Comparison of ENCODE assay signal across 27 cellular contexts in the genomic region with DNA sequence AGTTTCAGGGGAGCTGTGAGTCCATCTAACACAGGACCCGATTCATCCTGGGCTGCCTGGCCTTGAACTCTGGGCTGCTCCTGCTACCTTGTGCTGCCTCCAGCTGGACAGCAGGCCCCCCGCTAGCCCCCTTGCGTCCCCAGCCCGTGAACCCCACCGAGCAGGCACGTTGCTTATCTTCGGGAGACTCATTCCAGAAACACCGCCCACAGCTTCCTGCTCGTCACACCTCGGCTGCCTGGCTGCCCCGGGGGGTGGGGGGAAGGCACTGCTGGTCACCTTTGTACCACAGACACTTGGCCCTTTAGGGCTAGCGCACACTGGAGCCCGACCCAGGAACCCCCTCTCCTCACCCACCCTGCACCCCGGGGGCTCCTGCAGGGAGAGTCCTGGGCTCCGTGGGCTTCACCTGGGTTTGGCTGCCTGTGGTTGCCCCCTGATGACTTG. TPM values are rescaled to one million over a fixed set of nuclear protein-coding genes. Genes with fewer than 3 reads are reported as not detected.
A peak's percentile ranks its signal among the peaks of the same experiment; 100 is the strongest.
DNase-seq lines count a peak whose midpoint lies in the region; ATAC-seq, FAIRE-seq and TF ChIP-seq lines count a peak whose summit lies in the region.
"Had no signal": no experiment of that assay in that cellular context is flagged by ENCODE, and none has a peak within 500 bp of the region (broad histone marks: within the 10 kb centered on the region; RNA-seq: fewer than 3 reads in every experiment).

No MANE protein-coding gene starts in this region.

- TF ChIP-seq POLR2A in testis (IDR thresholded peaks at IDR 0.05): no peak

- H3K4me3 Mint-ChIP-seq in MCF 10A (ENCODE audit: unreplicated experiment) (no peak overlapping the region), astrocyte (ENCODE audit: unreplicated experiment) (no peak overlapping the region)
- H3K4me3 Mint-ChIP-seq: activated CD8-positive, alpha-beta T cell treated with anti-CD3 and anti-CD28 coated beads, Interleukin-2, amount 10 ng/mL, durations not matched to agents 7 days and 5 days; activated T-cell treated with anti-CD3 and anti-CD28 coated beads, Interleukin-2, amount 50 U/mL, for 4 hours had no signal

- BruUV-seq in MCF 10A (replicated peaks; lab: Mats Ljungman, UMichigan) (no TSS peak), mammary epithelial cell (replicated peaks; lab: Mats Ljungman, UMichigan) (no TSS peak), OCI-LY7 (replicated peaks; lab: Mats Ljungman, UMichigan) (no TSS peak)

- in situ Hi-C loops in mammary epithelial cell (cut with MboI; ENCODE audit: low sequenced_read_pairs in 2 of 2): no loop called here

- H3K4me2 ChIP-seq in mammary epithelial cell (ENCODE audit: insufficient read depth, low read depth, low read length) (no peak overlapping the region), astrocyte (ENCODE audit: low read length) (no peak overlapping the region), OCI-LY7 (ENCODE audit: low read length) (no peak overlapping the region)
- H3K4me2 ChIP-seq: A549 had no signal

- H3K9me3 ChIP-seq in mammary epithelial cell (replicated peaks; ENCODE audit: insufficient read depth, low read length) (no peaks in the 10 kb centered on the region), astrocyte (ENCODE audit: insufficient read depth, low read depth, low read length) (no peaks in the 10 kb centered on the region), testis (no peaks in the 10 kb centered on the region), OCI-LY7 (ENCODE audit: low read length) (no peaks in the 10 kb centered on the region)
- H3K9me3 ChIP-seq: A549, uterus had no signal

- H3K4me1 ChIP-seq in mammary epithelial cell (ENCODE audit: insufficient read depth, low read length) (peaks cover 6% of the 10 kb centered on the region), astrocyte (ENCODE audit: insufficient read depth, low read length) (peaks cover 12% of the 10 kb centered on the region), testis (peaks cover 17% of the 10 kb centered on the region), OCI-LY7 (ENCODE audit: insufficient read depth, low read length, poor library complexity, severe bottlenecking) (no peaks in the 10 kb centered on the region)
- H3K4me1 ChIP-seq: A549, uterus had no signal

- intact Hi-C loops in MCF 10A (cut with micrococcal nuclease): no loop called here
- intact Hi-C loops in mammary epithelial cell (cut with micrococcal nuclease): no loop called here
- intact Hi-C loops in left colon (cut with DNase I, micrococcal nuclease): no loop called here
- intact Hi-C loops in testis (cut with DNase I; ENCODE audit: low total_unique reads): no loop called here
- intact Hi-C loops in OCI-LY7 (cut with micrococcal nuclease; ENCODE audit: unreplicated experiment): no loop called here

- dilution Hi-C loops in mammary epithelial cell (cut with HindIII; ENCODE audit: low sequenced_read_pairs): no loop called here

- peaks cover 15% of the 10 kb centered on the region for H3K36me3 Mint-ChIP-seq in MCF 10A (ENCODE audit: insufficient read depth, unreplicated experiment)
- peaks cover 6% of the 10 kb centered on the region for H3K36me3 Mint-ChIP-seq in astrocyte (ENCODE audit: low read depth, unreplicated experiment)

- no peaks in the 10 kb centered on the region for H3K9me3 Mint-ChIP-seq in MCF 10A (ENCODE audit: unreplicated experiment)
- no peaks in the 10 kb centered on the region for H3K9me3 Mint-ChIP-seq in astrocyte (ENCODE audit: unreplicated experiment)
- H3K9me3 Mint-ChIP-seq: activated T-cell treated with anti-CD3 and anti-CD28 coated beads, Interleukin-2, amount 50 U/mL, for 4 hours had no signal

- H3K27me3 Mint-ChIP-seq in MCF 10A (ENCODE audit: insufficient read depth, unreplicated experiment): no peaks in the 10 kb centered on the region
- peaks cover 3% of the 10 kb centered on the region for H3K27me3 Mint-ChIP-seq in astrocyte (ENCODE audit: low read depth, unreplicated experiment)

- H3K79me2 ChIP-seq in mammary epithelial cell (ENCODE audit: insufficient read depth, low read length) (no peaks in the 10 kb centered on the region), astrocyte (ENCODE audit: insufficient read depth, low read length) (no peaks in the 10 kb centered on the region), OCI-LY7 (ENCODE audit: insufficient read depth, low read depth, low read length) (no peaks in the 10 kb centered on the region)

- DNase-seq in MCF 10A (ENCODE audit: unreplicated experiment): peak; percentile 23
- no peak for DNase-seq in mammary epithelial cell
- peak; percentile 26 for DNase-seq in astrocyte (ENCODE audit: low read depth)
- peak in 1 of 2 donors; percentile 26 for DNase-seq in left colon
- peak; percentile 35 for DNase-seq in testis
- no peak for DNase-seq in foreskin melanocyte
- DNase-seq in OCI-LY7 (ENCODE audit: low spot score): no peak
- DNase-seq: activated CD8-positive, alpha-beta T cell treated with anti-CD3 and anti-CD28 coated beads, Interleukin-2, amount 10 ng/mL, durations not matched to agents 7 days and 5 days; activated naive CD4-positive, alpha-beta T cell treated with anti-CD3 and anti-CD28 coated beads, Interleukin-2, amount 50 U/mL, for 16 hours; activated T-cell treated with anti-CD3 and anti-CD28 coated beads, Interleukin-2, amount 50 U/mL, for 4 hours; anterior cingulate cortex; glutamatergic neuron; KG1; left ventricle myocardium superior; NCI-H2029; NCI-H345; PC-3; SIG-M5; stimulated activated CD4-positive, alpha-beta T cell treated with anti-CD3 and anti-CD28 coated beads, Interleukin-4, amount 100 ng/mL, for 4 hours; T-helper 1 cell; uterus had no signal

- no peak overlapping the region for H3K27ac ChIP-seq in mammary epithelial cell (ENCODE audit: insufficient read depth, low read depth, low read length)
- H3K27ac ChIP-seq in astrocyte (ENCODE audit: low read depth, low read length): no peak overlapping the region
- H3K27ac ChIP-seq in testis: no peak overlapping the region
- no peak overlapping the region for H3K27ac ChIP-seq in OCI-LY7 (ENCODE audit: low read depth, low read length, poor library complexity, severe bottlenecking)
- H3K27ac ChIP-seq: A549, C4-2B, uterus, VCaP had no signal

- H3K4me1 Mint-ChIP-seq in MCF 10A (ENCODE audit: insufficient read depth, unreplicated experiment): no peaks in the 10 kb centered on the region
- peaks cover 10% of the 10 kb centered on the region for H3K4me1 Mint-ChIP-seq in astrocyte (ENCODE audit: low read depth, unreplicated experiment)

- no peaks in the 10 kb centered on the region for H3K9me2 ChIP-seq in OCI-LY7 (ENCODE audit: insufficient read depth, low read length)

- WGBS in mammary epithelial cell (ENCODE audit: low coverage, missing lambda C conversion rate): 36% methylated on average over 10 of the region's 15 CpGs
- 37 to 87% methylated on average over 4 to 15 of the region's 15 CpGs for WGBS in testis, 2 donors

- H3K27ac Mint-ChIP-seq in MCF 10A (ENCODE audit: low read depth, unreplicated experiment) (no peak overlapping the region), astrocyte (ENCODE audit: unreplicated experiment) (no peak overlapping the region)

- no peaks in the 10 kb centered on the region for H3K36me3 ChIP-seq in mammary epithelial cell (ENCODE audit: insufficient read depth, low read length)
- no peaks in the 10 kb centered on the region for H3K36me3 ChIP-seq in astrocyte (ENCODE audit: insufficient read depth, low read length)
- H3K36me3 ChIP-seq in testis (ENCODE audit: low read depth, missing control alignments): no peaks in the 10 kb centered on the region
- no peaks in the 10 kb centered on the region for H3K36me3 ChIP-seq in OCI-LY7 (ENCODE audit: insufficient read depth, low read length)
- H3K36me3 ChIP-seq: uterus had no signal

- ATAC-seq in left colon (peak; percentile 70), HG03280 (IDR thresholded peaks at IDR 0.05; ENCODE audit: unreplicated experiment) (no peak)
- ATAC-seq: activated T-cell treated with anti-CD3 and anti-CD28 coated beads, Interleukin-2, amount 50 U/mL, for 4 hours; GM12878; left ventricle myocardium superior had no signal

- FAIRE-seq in astrocyte (lab: Jason Lieb, UNC): no peak
- FAIRE-seq: A549, GM12878 had no signal

- POLR2A ChIA-PET in MCF 10A (lab: Yijun Ruan, JAX) (no interaction called here), OCI-LY7 (lab: Charles Lee) (no interaction called here)

- TF ChIP-seq CTCF in MCF 10A (IDR thresholded peaks at IDR 0.05; ENCODE audit: unreplicated experiment) (no peak), mammary epithelial cell (conservative IDR thresholded peaks at IDR 0.05 in 1 of 2, IDR thresholded peaks at IDR 0.05 in 1 of 2; ENCODE audit: extremely low read depth in 1 of 2, insufficient read depth in 1 of 2, low read depth in 1 of 2, low read length in 2 of 2) (no peak), astrocyte (IDR thresholded peaks at IDR 0.05; ENCODE audit: insufficient read depth, low read depth, low read length) (no peak), testis (IDR thresholded peaks at IDR 0.05) (no peak), OCI-LY7 (conservative IDR thresholded peaks at IDR 0.05; ENCODE audit: low read length) (no peak)

- no peaks in the 10 kb centered on the region for H3K27me3 ChIP-seq in mammary epithelial cell (ENCODE audit: insufficient read depth, low read length)
- no peaks in the 10 kb centered on the region for H3K27me3 ChIP-seq in astrocyte (ENCODE audit: insufficient read depth, low read length)
- no peaks in the 10 kb centered on the region for H3K27me3 ChIP-seq in testis
- H3K27me3 ChIP-seq: uterus had no signal

- H3K9ac ChIP-seq in mammary epithelial cell (ENCODE audit: insufficient read depth, low read length) (no peak overlapping the region), astrocyte (ENCODE audit: low read length) (no peak overlapping the region)

- H4K20me1 ChIP-seq in mammary epithelial cell (ENCODE audit: insufficient read depth, low read length): no peaks in the 10 kb centered on the region
- H4K20me1 ChIP-seq in astrocyte (ENCODE audit: insufficient read depth, low read length): peaks cover 66% of the 10 kb centered on the region
- H4K20me1 ChIP-seq in OCI-LY7 (ENCODE audit: insufficient read depth, low read length): no peaks in the 10 kb centered on the region

- no peak overlapping the region for H3K4me3 ChIP-seq in mammary epithelial cell (replicated peaks in 1 of 3; ENCODE audit: insufficient read depth in 1 of 3, low read depth in 2 of 3, low read length in 3 of 3)
- no peak overlapping the region for H3K4me3 ChIP-seq in astrocyte (ENCODE audit: insufficient read depth, low read depth, low read length)
- H3K4me3 ChIP-seq in testis: no peak overlapping the region
- no peak overlapping the region for H3K4me3 ChIP-seq in OCI-LY7 (ENCODE audit: low read depth, low read length, poor library complexity, severe bottlenecking)
- H3K4me3 ChIP-seq: A549, GM12878, uterus had no signal

- CTCF ChIA-PET in MCF 10A (lab: Yijun Ruan, JAX) (interaction anchor here (0.6 kb wide), 1 partner anchor 21 kb away, joined by 3 read pairs; no protein-coding TSS in a partner anchor), mammary epithelial cell (lab: Charles Lee; ENCODE audit: low non-redundant PET) (no interaction called here), OCI-LY7 (lab: Charles Lee; ENCODE audit: unreplicated experiment) (no interaction called here)

- no peak overlapping the region for H2AFZ ChIP-seq in mammary epithelial cell (ENCODE audit: low read depth, low read length)
- H2AFZ ChIP-seq in astrocyte (ENCODE audit: low read depth, low read length): no peak overlapping the region
- H2AFZ ChIP-seq in OCI-LY7 (ENCODE audit: low read length): no peak overlapping the region

RNA-seq across cellular contexts. Expression of a gene that starts 48.1 kb away (rescaled TPM):
- total RNA-seq in MCF 10A (2022) (8.6 and 11.1 TPM in 2 replicates), mammary epithelial cell (1 to 10 TPM; 2.2 to 8.2 TPM), astrocyte (8.4 and 8.8 TPM in 2 replicates), left colon (10 to 100 TPM; 10.2 TPM), testis (10 to 100 TPM; 28.1 to 32.1 TPM), OCI-LY7 (2022) (10.0 and 10.3 TPM in 2 replicates)
- polyA plus RNA-seq in mammary epithelial cell (2.2 TPM), testis (ENCODE audit: insufficient read depth, low read depth, low replicate concordance) (15.6 TPM)
- 5.9 TPM for polyA minus RNA-seq in mammary epithelial cell
- total RNA-seq in OCI-LY7 (2014; rRNA removed; shearing (Covaris generic)): 3.4 and 4.1 TPM in 2 replicates

RNA-seq across cellular contexts. Expression of a gene that starts 59.5 kb away (rescaled TPM):
- total RNA-seq in MCF 10A (2022) (not detected in 2 replicates), mammary epithelial cell (1 to 10 TPM in 1 of 2 donors, not detected in 1; 1.2 TPM), astrocyte (1.7 and 2.3 TPM in 2 replicates), left colon (not detected), testis (1 to 10 TPM; 3.8 to 7.1 TPM), OCI-LY7 (2022) (not detected in 2 replicates)
- polyA plus RNA-seq in mammary epithelial cell (not detected), testis (ENCODE audit: insufficient read depth, low read depth, low replicate concordance) (23.4 TPM)
- not detected for polyA minus RNA-seq in mammary epithelial cell
- total RNA-seq in OCI-LY7 (2014; rRNA removed; shearing (Covaris generic)): not detected in 2 replicates
- total RNA-seq: activated CD8-positive, alpha-beta T cell treated with anti-CD3 and anti-CD28 coated beads, Interleukin-2, amount 10 ng/mL, durations not matched to agents 7 days and 5 days; activated T-cell treated with anti-CD3 and anti-CD28 coated beads, Interleukin-2, amount 50 U/mL, for 4 hours; cerebellum; GM12878; left ventricle myocardium superior had no signal
- polyA plus RNA-seq: A549 had no signal

Comparison
In these comparisons a context has a peak if more than half of its experiments do, and no peak if none do; other contexts are left out.
1. DNase-seq: peak in MCF 10A (single experiment), astrocyte (single experiment) and testis (single experiment); none in mammary epithelial cell (single experiment), foreskin melanocyte (single experiment) and OCI-LY7 (single experiment).